ENCODE assay signal across 25 cellular contexts in genomic region chr4:103887191-103887590, GRCh38.
"Had no signal": no experiment of that assay in that cellular context is flagged by ENCODE, and none has a peak within 500 bp of the region (broad histone marks: within the 10 kb centered on the region; RNA-seq: fewer than 3 reads in every experiment).

No MANE protein-coding gene starts in this region.

- H3K9me3 Mint-ChIP-seq: central memory CD8-positive, alpha-beta T cell; mesothelial cell of epicardium; neural progenitor cell had no signal

- H3K4me1 Mint-ChIP-seq: activated naive CD4-positive, alpha-beta T cell treated with anti-CD3 and anti-CD28 coated beads, Interleukin-2, amount 50 U/mL, for 24 hours; central memory CD8-positive, alpha-beta T cell; mesothelial cell of epicardium; naive thymus-derived CD8-positive, alpha-beta T cell; neural progenitor cell had no signal

- H3K4me3 Mint-ChIP-seq: activated naive CD4-positive, alpha-beta T cell treated with anti-CD3 and anti-CD28 coated beads, Interleukin-2, amount 50 U/mL, for 24 hours; central memory CD8-positive, alpha-beta T cell; mesothelial cell of epicardium; naive thymus-derived CD8-positive, alpha-beta T cell; neural progenitor cell; T-helper 2 cell treated with Interferon-gamma antibody and Interleukin-4, amounts not matched to agents 5 μg/mL and 100 μg/mL, for 36 hours had no signal

- H3K9me3 ChIP-seq: colonic mucosa, gastrocnemius medialis, testis, uterus had no signal

- H3K27ac ChIP-seq: brain microvascular endothelial cell, colonic mucosa, epithelial cell of prostate, gastrocnemius medialis, left ventricle myocardium inferior, neural progenitor cell, testis, uterus, WERI-Rb-1 had no signal

- H3K4me3 ChIP-seq: colonic mucosa, gastrocnemius medialis, left ventricle myocardium inferior, neural progenitor cell, testis, uterus had no signal

- H3K4me2 ChIP-seq: neural progenitor cell had no signal

- H3K27ac Mint-ChIP-seq: activated naive CD4-positive, alpha-beta T cell treated with anti-CD3 and anti-CD28 coated beads, Interleukin-2, amount 50 U/mL, for 24 hours; mesothelial cell of epicardium; naive thymus-derived CD8-positive, alpha-beta T cell; neural progenitor cell; T-helper 2 cell treated with Interferon-gamma antibody and Interleukin-4, amounts not matched to agents 5 μg/mL and 100 μg/mL, for 36 hours had no signal

- H3K27me3 ChIP-seq: brain microvascular endothelial cell, colonic mucosa, gastrocnemius medialis, neural progenitor cell, testis, uterus had no signal

- H2AFZ ChIP-seq: neural progenitor cell had no signal

- ATAC-seq: gastrocnemius medialis; naive thymus-derived CD8-positive, alpha-beta T cell; sciatic nerve had no signal

- H3K36me3 Mint-ChIP-seq: activated naive CD4-positive, alpha-beta T cell treated with anti-CD3 and anti-CD28 coated beads, Interleukin-2, amount 50 U/mL, for 24 hours; mesothelial cell of epicardium; naive thymus-derived CD8-positive, alpha-beta T cell; neural progenitor cell had no signal

- H3K4me1 ChIP-seq: colonic mucosa, gastrocnemius medialis, left ventricle myocardium inferior, neural progenitor cell, testis, uterus had no signal

- H3K36me3 ChIP-seq: brain microvascular endothelial cell, colonic mucosa, gastrocnemius medialis, left ventricle myocardium inferior, neural progenitor cell, uterus, WERI-Rb-1 had no signal

- H3K27me3 Mint-ChIP-seq: activated naive CD4-positive, alpha-beta T cell treated with anti-CD3 and anti-CD28 coated beads, Interleukin-2, amount 50 U/mL, for 24 hours; central memory CD8-positive, alpha-beta T cell; naive thymus-derived CD8-positive, alpha-beta T cell had no signal

- H3K9ac ChIP-seq: neural progenitor cell had no signal

- DNase-seq: activated CD4-positive, alpha-beta T cell treated with anti-CD3 and anti-CD28 coated beads for 1 hour; activated gamma-delta T cell treated with Interleukin-2 at 50 U/mL for 16 hours; activated T-cell treated with anti-CD3 and anti-CD28 coated beads, Interleukin-2, amount 50 U/mL, for 1 hour; anterior cingulate cortex; brain microvascular endothelial cell; colonic mucosa; gastrocnemius medialis; hippocampal formation; kidney glomerular epithelial cell; left ventricle myocardium inferior; mammary epithelial cell; naive thymus-derived CD8-positive, alpha-beta T cell; stimulated activated CD4-positive, alpha-beta T cell treated with anti-CD3 and anti-CD28 coated beads, Interleukin-4, amount 100 ng/mL, for 1 hour; stimulated activated naive CD4-positive, alpha-beta T cell; testis; trophoblast cell; uterus; WERI-Rb-1 had no signal
